ENCODE assay signal across 1 cellular context in genomic region chr12:94815450-94815849, GRCh38.
TF ChIP-seq lines count a peak whose summit lies in the region.

No MANE protein-coding gene starts in this region.

TF ChIP-seq in GM12878, 131 proteins besides CTCF, POLR2A, EP300 and RAD21 (continued from another document):
- TF ChIP-seq ELK1 (IDR thresholded peaks at IDR 0.05; ENCODE audit: low read depth, low read length) (no peak), MAX (IDR thresholded peaks at IDR 0.05; ENCODE audit: low read depth, low read length) (no peak), PBX3 (IDR thresholded peaks at IDR 0.05; ENCODE audit: insufficient replicate concordance, low read depth, low read length) (no peak), CBX3 (IDR thresholded peaks at IDR 0.05; ENCODE audit: borderline replicate concordance, low read depth) (no peak), MLLT1 (IDR thresholded peaks at IDR 0.05) (no peak), STAT1 (conservative IDR thresholded peaks at IDR 0.05) (no peak), HSF1 (IDR thresholded peaks at IDR 0.05; ENCODE audit: low read depth, low read length) (no peak), CHD1 (IDR thresholded peaks at IDR 0.05; ENCODE audit: low read depth, low read length) (no peak), E2F8 (IDR thresholded peaks at IDR 0.05; ENCODE audit: low read depth, partially characterized antibody) (no peak)
